ENCODE assay signal across 8 cellular contexts in genomic region chr17:43546317-43547188, GRCh38. TPM values are rescaled to one million over a fixed set of nuclear protein-coding genes. Genes with fewer than 3 reads are reported as not detected.
DNase-seq lines count a peak whose midpoint lies in the region; ATAC-seq and TF ChIP-seq lines count a peak whose summit lies in the region.

ETV4 (minus strand) TSS chr17:43546340; CDS start chr17:43545617, 723 bp downstream.

- peaks cover 17% of the 10 kb centered on the region for H3K4me1 ChIP-seq in CD8-positive, alpha-beta T cell (ENCODE audit: insufficient read depth, low read length)
- peaks cover 55% of the 10 kb centered on the region for H3K4me1 ChIP-seq in HUES6 (ENCODE audit: control insufficient read depth, insufficient read depth, low read length)

- intact Hi-C loops in CD8-positive, alpha-beta T cell (cut with DNase I, micrococcal nuclease), result loop anchor here in 1 of 2 experiments (1.0 kb wide), 1 partner anchor 63 kb away; the partner anchor contains the start of gene DHX8

- H3K27ac ChIP-seq in CD8-positive, alpha-beta T cell (ENCODE audit: low read depth, low read length), result no peak within 1 kb of the TSS
- H3K27ac ChIP-seq in HUES6 (ENCODE audit: low read depth, low read length), result peak within 1 kb of the TSS; percentile 94; the same call in 1 of the 2 replicates

- no peaks in the 10 kb centered on the region for H3K36me3 Mint-ChIP-seq in CD8-positive, alpha-beta T cell

- TF ChIP-seq CTCF in CD8-positive, alpha-beta T cell (IDR thresholded peaks at IDR 0.05), result no peak
- TF ChIP-seq CTCF in epithelial cell of proximal tubule (conservative IDR thresholded peaks at IDR 0.05; ENCODE audit: low read depth, low read length), result no peak

- H3K4me3 Mint-ChIP-seq in CD8-positive, alpha-beta T cell, result peak within 1 kb of the TSS; percentile 81

- CTCF ChIA-PET in CD8-positive, alpha-beta T cell (lab: Charles Lee), result interaction anchor here (0.9 to 1.6 kb wide), 3 partner anchors 31 to 219 kb away, joined by 3 to 4 read pairs (median 3); no protein-coding TSS in a partner anchor

- no peaks in the 10 kb centered on the region for H3K9me3 ChIP-seq in CD8-positive, alpha-beta T cell (ENCODE audit: low read length)
- H3K9me3 ChIP-seq in HUES6 (ENCODE audit: control insufficient read depth, insufficient read depth, low read depth, low read length), result no peaks in the 10 kb centered on the region

- no peaks in the 10 kb centered on the region for H3K36me3 ChIP-seq in CD8-positive, alpha-beta T cell (ENCODE audit: insufficient read depth, low read length)
- peaks cover 6% of the 10 kb centered on the region; the same call in 1 of the 2 replicates for H3K36me3 ChIP-seq in HUES6 (ENCODE audit: control insufficient read depth, insufficient read depth, low read length)

- H3K4me3 ChIP-seq in CD8-positive, alpha-beta T cell (ENCODE audit: low read depth, low read length), result peak within 1 kb of the TSS; percentile 56
- peak within 1 kb of the TSS; percentile 84 for H3K4me3 ChIP-seq in HUES6 (ENCODE audit: low read depth, low read length)
- peak within 1 kb of the TSS; percentile 77 for H3K4me3 ChIP-seq in epithelial cell of proximal tubule (ENCODE audit: low read depth, low read length)

- no peak within 1 kb of the TSS for H3K27ac Mint-ChIP-seq in CD8-positive, alpha-beta T cell

- H3K4me1 Mint-ChIP-seq in CD8-positive, alpha-beta T cell (ENCODE audit: low read depth), result peaks cover 25% of the 10 kb centered on the region

- peak; percentile 75 to 92 (median 89) for DNase-seq in CD8-positive, alpha-beta T cell
- peak; percentile 58 for DNase-seq in OCI-M2 (lab: John Stamatoyannopoulos, UW; ENCODE audit: unreplicated experiment)
- peak; percentile 93 for DNase-seq in activated T-cell treated with anti-CD3 and anti-CD28 coated beads for 48 hours (ENCODE audit: low read depth)
- DNase-seq in epithelial cell of proximal tubule (ENCODE audit: low read depth), result no peak
- DNase-seq in mucosa of gallbladder (ENCODE audit: low spot score), result peak; percentile 94
- DNase-seq in stimulated activated CD8-positive, alpha-beta memory T cell treated with anti-CD3 and anti-CD28 coated beads, Interleukin-2, amount 100 ng/mL, for 48 hours (ENCODE audit: low read depth in 2 of 2), result peak; percentile 92

- H3K9me3 Mint-ChIP-seq in CD8-positive, alpha-beta T cell, result no peaks in the 10 kb centered on the region

- peaks cover 35% of the 10 kb centered on the region for H3K27me3 ChIP-seq in CD8-positive, alpha-beta T cell (ENCODE audit: insufficient read depth, low read length)
- H3K27me3 ChIP-seq in HUES6 (ENCODE audit: control insufficient read depth, insufficient read depth, low read length), result no peaks in the 10 kb centered on the region; the same call in 1 of the 2 replicates

- peak; percentile 90 for ATAC-seq in CD8-positive, alpha-beta T cell
- ATAC-seq in GM21390 (IDR thresholded peaks at IDR 0.05; ENCODE audit: unreplicated experiment), result peak; percentile 79

- peak within 1 kb of the TSS; percentile 98 for H3K9ac ChIP-seq in HUES6 (ENCODE audit: low read length)

- POLR2A ChIA-PET in CD8-positive, alpha-beta T cell (lab: Charles Lee), result interaction anchor here (1.2 kb wide), 1 partner anchor 158 kb away, joined by 5 read pairs; no protein-coding TSS in a partner anchor

- peaks cover 58% of the 10 kb centered on the region for H3K27me3 Mint-ChIP-seq in CD8-positive, alpha-beta T cell (ENCODE audit: low read depth)

RNA-seq across cellular contexts. Expression of gene ETV4, which starts in this region (rescaled TPM):
- total RNA-seq in CD8-positive, alpha-beta T cell, result not detected
- 48.3 and 63.9 TPM in 2 replicates for total RNA-seq in epithelial cell of proximal tubule
- total RNA-seq in mucosa of gallbladder, result 47.6 TPM

Comparison
In these comparisons a context has a peak if more than half of its experiments do, and no peak if none do; other contexts are left out.
1. RNA of gene ETV4 (total RNA-seq): 48.3 to 63.9 TPM in epithelial cell of proximal tubule and 47.6 TPM in mucosa of gallbladder (single experiment); not detected in CD8-positive, alpha-beta T cell; every median in the first group is over 10 times any median in the second.
2. Peak in DNase-seq, ATAC-seq and H3K4me3 ChIP-seq in CD8-positive, alpha-beta T cell; RNA of the gene not detected or under 1 TPM.
3. Peak in every context shown above with its lines, with median percentiles within 50 percentile points of each other: H3K4me3 ChIP-seq.